Comparison of ENCODE assay signal across 13 cellular contexts in the genomic region with DNA sequence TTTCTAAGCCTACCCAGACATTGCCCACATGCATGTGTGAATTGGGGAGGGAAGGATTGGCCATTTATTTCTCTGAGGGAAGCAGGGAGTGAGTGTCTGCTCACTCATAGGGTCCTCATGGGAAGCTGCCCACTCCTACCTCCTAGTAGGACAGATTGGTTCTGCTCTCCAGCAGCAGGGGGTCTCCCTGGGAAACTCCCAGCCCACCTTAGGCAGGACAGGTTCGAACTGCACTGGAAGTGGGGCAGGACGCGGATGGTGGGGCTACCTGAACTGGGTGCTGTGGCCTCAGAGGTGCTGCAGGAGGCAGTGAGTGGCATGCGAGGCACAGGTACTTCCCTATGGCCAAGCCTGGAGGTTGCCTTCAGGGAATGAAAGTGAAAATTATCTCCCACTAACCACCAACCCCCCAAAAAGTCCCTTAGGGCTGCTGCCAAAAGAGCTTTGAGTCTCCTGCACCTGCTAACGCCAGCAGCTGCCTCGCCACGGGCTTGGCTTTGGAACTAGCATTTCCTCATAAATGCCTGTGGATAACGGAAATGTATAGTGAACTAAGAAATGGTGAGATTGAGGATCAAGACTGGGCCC.
DNase-seq lines count a peak whose midpoint lies in the region; ATAC-seq lines count a peak whose summit lies in the region.
"Had no signal": no experiment of that assay in that cellular context is flagged by ENCODE, and none has a peak within 500 bp of the region (broad histone marks: within the 10 kb centered on the region; RNA-seq: fewer than 3 reads in every experiment).

No MANE protein-coding gene starts in this region.

- no peaks in the 10 kb centered on the region for H3K9me3 Mint-ChIP-seq in stimulated activated naive CD8-positive, alpha-beta T cell treated with anti-CD3 and anti-CD28 coated beads, Interleukin-15, Interleukin-2, amounts not matched to agents 100 ng/mL and 50 ng/mL, for 24 hours
- H3K9me3 Mint-ChIP-seq in activated T-helper 1 cell treated with anti-CD3 and anti-CD28 coated beads, Interleukin-12 subunit alpha, Interleukin-12 subunit beta, Interleukin-2, Interleukin-4 antibody, amounts not matched to agents 30 ng/mL and 10 ng/mL and 1 ng/mL, durations not matched to agents 14 hours and 24 hours and 36 hours: no peaks in the 10 kb centered on the region

- intact Hi-C loops in activated T-helper 1 cell treated with anti-CD3 and anti-CD28 coated beads, Interleukin-12 subunit alpha, Interleukin-12 subunit beta, Interleukin-2, Interleukin-4 antibody, amounts not matched to agents 30 ng/mL and 10 ng/mL and 1 ng/mL, durations not matched to agents 14 hours and 24 hours and 36 hours (cut with micrococcal nuclease): loop anchor here (2.0 to 10.0 kb wide), 2 partner anchors 55 to 189 kb away; no protein-coding TSS in a partner anchor

- H3K4me3 Mint-ChIP-seq in stimulated activated naive CD8-positive, alpha-beta T cell treated with anti-CD3 and anti-CD28 coated beads, Interleukin-15, Interleukin-2, amounts not matched to agents 100 ng/mL and 50 ng/mL, for 24 hours: peak overlapping the region; percentile 66
- H3K4me3 Mint-ChIP-seq in activated T-helper 1 cell treated with anti-CD3 and anti-CD28 coated beads, Interleukin-12 subunit alpha, Interleukin-12 subunit beta, Interleukin-2, Interleukin-4 antibody, amounts not matched to agents 30 ng/mL and 10 ng/mL and 1 ng/mL, durations not matched to agents 14 hours and 24 hours and 36 hours: peak overlapping the region; percentile 63

- peak overlapping the region; percentile 6 for H3K27ac Mint-ChIP-seq in stimulated activated naive CD8-positive, alpha-beta T cell treated with anti-CD3 and anti-CD28 coated beads, Interleukin-15, Interleukin-2, amounts not matched to agents 100 ng/mL and 50 ng/mL, for 24 hours
- H3K27ac Mint-ChIP-seq in activated T-helper 1 cell treated with anti-CD3 and anti-CD28 coated beads, Interleukin-12 subunit alpha, Interleukin-12 subunit beta, Interleukin-2, Interleukin-4 antibody, amounts not matched to agents 30 ng/mL and 10 ng/mL and 1 ng/mL, durations not matched to agents 14 hours and 24 hours and 36 hours: peak overlapping the region; percentile 13

- H3K27me3 Mint-ChIP-seq in stimulated activated naive CD8-positive, alpha-beta T cell treated with anti-CD3 and anti-CD28 coated beads, Interleukin-15, Interleukin-2, amounts not matched to agents 100 ng/mL and 50 ng/mL, for 24 hours: peaks cover 19% of the 10 kb centered on the region
- H3K27me3 Mint-ChIP-seq in activated T-helper 1 cell treated with anti-CD3 and anti-CD28 coated beads, Interleukin-12 subunit alpha, Interleukin-12 subunit beta, Interleukin-2, Interleukin-4 antibody, amounts not matched to agents 30 ng/mL and 10 ng/mL and 1 ng/mL, durations not matched to agents 14 hours and 24 hours and 36 hours (ENCODE audit: insufficient read depth): peaks cover 5% of the 10 kb centered on the region

- DNase-seq in stimulated activated naive CD8-positive, alpha-beta T cell treated with anti-CD3 and anti-CD28 coated beads, Interleukin-15, Interleukin-2, amounts not matched to agents 100 U/mL and 50 U/mL, for 24 hours: no peak
- DNase-seq in activated T-helper 1 cell treated with anti-CD3 and anti-CD28 coated beads, Interleukin-12 subunit alpha, Interleukin-12 subunit beta, Interleukin-2, Interleukin-4 antibody, amounts not matched to agents 30 ng/mL and 10 ng/mL and 1 ng/mL, durations not matched to agents 14 hours and 24 hours and 36 hours (ENCODE audit: low spot score): no peak
- DNase-seq in medulla oblongata (ENCODE audit: extremely low spot score): no peak
- no peak for DNase-seq in NCI-H524 (lab: John Stamatoyannopoulos, UW)
- no peak for DNase-seq in NCI-H1105 treated with DMSO at 0.1 percent for 48 hours (lab: John Stamatoyannopoulos, UW)
- DNase-seq in Kasumi-1 (lab: John Stamatoyannopoulos, UW): no peak
- DNase-seq: activated CD4-positive, alpha-beta T cell treated with anti-CD3 and anti-CD28 coated beads, Interleukin-2, amount 50 U/mL, for 4 hours; effector CD4-positive, alpha-beta T cell; NCI-H2029 treated with DMSO at 0.1 percent for 48 hours; NK-92 treated with Interleukin-12 subunit alpha and Interleukin-12 subunit beta, amount 100 ng/mL, for 24 hours; stimulated activated CD4-positive, alpha-beta T cell treated with anti-CD3 and anti-CD28 coated beads, Interleukin-2, amount 100 ng/mL, for 24 hours had no signal

- H3K4me1 Mint-ChIP-seq in stimulated activated naive CD8-positive, alpha-beta T cell treated with anti-CD3 and anti-CD28 coated beads, Interleukin-15, Interleukin-2, amounts not matched to agents 100 ng/mL and 50 ng/mL, for 24 hours (ENCODE audit: low read depth): peaks cover 42% of the 10 kb centered on the region
- peaks cover 35% of the 10 kb centered on the region for H3K4me1 Mint-ChIP-seq in activated T-helper 1 cell treated with anti-CD3 and anti-CD28 coated beads, Interleukin-12 subunit alpha, Interleukin-12 subunit beta, Interleukin-2, Interleukin-4 antibody, amounts not matched to agents 30 ng/mL and 10 ng/mL and 1 ng/mL, durations not matched to agents 14 hours and 24 hours and 36 hours (ENCODE audit: low read depth)

- no peaks in the 10 kb centered on the region for H3K36me3 Mint-ChIP-seq in stimulated activated naive CD8-positive, alpha-beta T cell treated with anti-CD3 and anti-CD28 coated beads, Interleukin-15, Interleukin-2, amounts not matched to agents 100 ng/mL and 50 ng/mL, for 24 hours (ENCODE audit: low read depth)
- peaks cover 2% of the 10 kb centered on the region for H3K36me3 Mint-ChIP-seq in activated T-helper 1 cell treated with anti-CD3 and anti-CD28 coated beads, Interleukin-12 subunit alpha, Interleukin-12 subunit beta, Interleukin-2, Interleukin-4 antibody, amounts not matched to agents 30 ng/mL and 10 ng/mL and 1 ng/mL, durations not matched to agents 14 hours and 24 hours and 36 hours (ENCODE audit: low read depth)

- ATAC-seq in stimulated activated naive CD8-positive, alpha-beta T cell treated with anti-CD3 and anti-CD28 coated beads, Interleukin-15, Interleukin-2, amounts not matched to agents 100 U/mL and 50 U/mL, for 24 hours: no peak
- peak; percentile 53 for ATAC-seq in HG02852 (IDR thresholded peaks at IDR 0.05; ENCODE audit: unreplicated experiment)
